Comparison of ENCODE assay signal across 10 cellular contexts in the genomic region with DNA sequence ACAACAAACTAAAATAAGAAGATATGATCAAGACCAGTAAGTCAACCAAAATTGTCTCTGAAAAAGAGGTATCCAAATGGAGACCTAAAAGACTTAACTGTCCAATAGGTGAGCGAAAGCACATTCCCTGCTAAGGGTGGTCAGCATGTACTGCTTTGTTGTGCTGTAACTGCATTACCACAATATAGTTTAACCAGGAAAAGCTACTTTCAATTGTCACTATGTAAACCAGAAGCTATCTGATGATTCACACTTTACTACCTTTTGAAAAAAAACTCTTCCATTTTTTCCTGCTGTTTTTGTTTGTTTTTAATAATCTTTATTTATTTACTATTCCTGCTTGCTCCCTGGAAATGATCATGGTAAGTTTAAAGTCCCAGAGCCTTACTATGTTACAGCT. TPM values are rescaled to one million over a fixed set of nuclear protein-coding genes. Genes with fewer than 3 reads are reported as not detected.
DNase-seq lines count a peak whose midpoint lies in the region; TF ChIP-seq lines count a peak whose summit lies in the region.
"Had no signal": no experiment of that assay in that cellular context is flagged by ENCODE, and none has a peak within 500 bp of the region (broad histone marks: within the 10 kb centered on the region; RNA-seq: fewer than 3 reads in every experiment).

No MANE protein-coding gene starts in this region.

- TF ChIP-seq POLR2A in spleen (IDR thresholded peaks at IDR 0.05): no peak

- TF ChIP-seq CTCF in C4-2B (conservative IDR thresholded peaks at IDR 0.05) (no peak), HEK293 (tag by site-specific recombination; IDR thresholded peaks at IDR 0.05) (no peak), spleen (IDR thresholded peaks at IDR 0.05 in 8 of 11, conservative IDR thresholded peaks at IDR 0.05 in 3 of 11) (no peak)

- no peaks in the 10 kb centered on the region for H3K27me3 ChIP-seq in spleen (replicated peaks in 1 of 7)

- no peaks in the 10 kb centered on the region for H3K4me1 ChIP-seq in HEK293 (ENCODE audit: control insufficient read depth, insufficient read depth, low read length)
- H3K4me1 ChIP-seq in spleen: peaks cover 0 to 6% (median 0%) of the 10 kb centered on the region in 6 donors

- H3K36me3 ChIP-seq in HEK293 (ENCODE audit: control insufficient read depth in 2 of 2, insufficient read depth in 1 of 2, low read length in 2 of 2) (peaks cover 5 to 6% of the 10 kb centered on the region in 2 experiments; a peak in 2 of 3 replicates), spleen (peaks cover 0 to 66% (median 29%) of the 10 kb centered on the region in 6 donors)

- WGBS in spleen, 5 donors: 93 to 100% (median 97%) methylated on average over 1 of the region's 1 CpG

- H3K9me3 ChIP-seq in HEK293 (ENCODE audit: control insufficient read depth, insufficient read depth, low read depth, low read length) (no peaks in the 10 kb centered on the region), spleen (no peaks in the 10 kb centered on the region)

- H3K27ac ChIP-seq in C4-2B (peak overlapping the region; percentile 52; the same call in 1 of the 2 replicates), HEK293 (ENCODE audit: extremely low read depth, low read depth, low read length) (no peak overlapping the region), spleen (no peak overlapping the region)

- no peak overlapping the region for H3K4me3 ChIP-seq in HEK293 (ENCODE audit: low read depth, low read length)
- no peak overlapping the region for H3K4me3 ChIP-seq in spleen

- intact Hi-C loops in spleen (cut with DNase I; ENCODE audit: low total_unique reads): no loop called here

- POLR2A ChIA-PET in HEK293 (lab: Yijun Ruan, JAX): no interaction called here

- CTCF ChIA-PET in HEK293 (lab: Yijun Ruan, JAX): interaction anchor here (0.6 to 4.3 kb wide), 4 partner anchors 11 to 305 kb away, joined by 3 to 33 read pairs (median 4); no protein-coding TSS in a partner anchor

- peak; percentile 13 for DNase-seq in dermis blood vessel endothelial cell
- no peak for DNase-seq in spleen
- DNase-seq in MV-4-11 (lab: John Stamatoyannopoulos, UW): no peak
- no peak for DNase-seq in Ammon's horn (ENCODE audit: low spot score)
- DNase-seq: ACHN; CD4-positive, alpha-beta memory T cell; DMS153; H9 had no signal

TF ChIP-seq in HEK293, 187 proteins besides CTCF, POLR2A, EP300 and RAD21:
- TF ChIP-seq KLF9 (tag by site-specific recombination; IDR thresholded peaks at IDR 0.05; ENCODE audit: low read depth) (no peak), ZNF292 (tag by site-specific recombination; IDR thresholded peaks at IDR 0.05; ENCODE audit: borderline replicate concordance, low read depth) (no peak), ZNF624 (tag by site-specific recombination; IDR thresholded peaks at IDR 0.05) (no peak), ZNF174 (tag by site-specific recombination; IDR thresholded peaks at IDR 0.05) (no peak), ZNF10 (tag by site-specific recombination; IDR thresholded peaks at IDR 0.05) (peak; percentile 37; the same call in 1 of the 2 replicates), ZNF501 (tag by site-specific recombination; IDR thresholded peaks at IDR 0.05) (no peak), ZNF350 (tag by site-specific recombination; IDR thresholded peaks at IDR 0.05) (no peak), ZNF473 (tag by site-specific recombination; IDR thresholded peaks at IDR 0.05) (no peak)
TF ChIP-seq in HEK293: peak in this region for 1.

RNA-seq across cellular contexts. Expression of a gene that starts 36.1 kb away (rescaled TPM):
- total RNA-seq in dermis blood vessel endothelial cell (7.3 and 11.7 TPM in 2 replicates), spleen (10 to 100 TPM; 33.8 to 51.3 (median 43.2) TPM)
- 1 to 10 TPM; 2.0 to 3.0 (median 2.1) TPM for polyA plus RNA-seq in spleen
